27 cellular contexts compared by ENCODE assay signal in the genomic region with DNA sequence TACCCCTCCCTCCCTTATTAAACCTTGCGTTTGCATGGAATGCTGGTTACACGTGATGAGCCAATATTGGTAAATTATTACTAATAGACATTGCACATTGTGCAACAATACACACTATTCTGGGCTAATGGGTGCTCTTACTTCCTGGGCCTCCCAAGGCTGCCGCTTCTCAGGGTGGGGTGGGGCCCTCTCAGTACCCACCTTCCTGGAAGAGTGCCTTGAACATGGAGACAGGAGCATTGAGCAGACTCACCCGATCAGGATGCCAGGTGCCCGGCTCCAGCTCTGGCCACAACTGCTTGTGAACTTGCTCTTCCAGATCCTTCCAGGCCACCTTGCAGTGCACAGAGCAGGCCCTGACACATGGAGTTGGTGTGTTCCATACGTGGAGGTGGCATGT.
"Had no signal": no experiment of that assay in that cellular context is flagged by ENCODE, and none has a peak within 500 bp of the region (broad histone marks: within the 10 kb centered on the region; RNA-seq: fewer than 3 reads in every experiment).

No MANE protein-coding gene starts in this region.

- H3K27ac ChIP-seq: ascending aorta, left ventricle myocardium inferior, right lobe of liver, skin epidermis, suprapubic skin, tibial artery had no signal

- H3K9me3 ChIP-seq: mucosa of descending colon, right lobe of liver, suprapubic skin, tibial artery had no signal

- DNase-seq: activated CD4-positive, alpha-beta memory T cell treated with anti-CD3 and anti-CD28 coated beads, Interleukin-2, amount 10 ng/mL, durations not matched to agents 7 days and 5 days; activated CD4-positive, alpha-beta T cell treated with anti-CD3 and anti-CD28 coated beads for 1 hour; activated CD4-positive, alpha-beta T cell treated with anti-CD3 and anti-CD28 coated beads, Interleukin-2, amount 10 ng/mL, durations not matched to agents 7 days and 5 days; activated gamma-delta T cell; activated naive CD4-positive, alpha-beta T cell treated with anti-CD3 and anti-CD28 coated beads, Interleukin-2, amount 10 ng/mL, durations not matched to agents 7 days and 5 days; activated naive CD8-positive, alpha-beta T cell treated with anti-CD3 and anti-CD28 coated beads, Interleukin-2, amount 10 ng/mL, durations not matched to agents 7 days and 5 days; activated T-cell treated with anti-CD3 and anti-CD28 coated beads, Interleukin-2, amount 50 U/mL, for 24 hours; effector memory CD4-positive, alpha-beta T cell; glutamatergic neuron; left ventricle myocardium inferior; mesendoderm; mucosa of descending colon; right lobe of liver; stimulated activated naive B cell treated with anti-CD40 and anti-IgM and Interleukin-4, amounts not matched to agents 10 μg/mL and 1 μg/mL and 100 μg/mL, for 72 hours; T-helper 17 cell; T1000 had no signal

- H3K4me3 Mint-ChIP-seq: activated CD4-positive, alpha-beta memory T cell treated with anti-CD3 and anti-CD28 coated beads, Interleukin-2, amount 10 ng/mL, durations not matched to agents 7 days and 5 days; activated CD4-positive, alpha-beta T cell treated with anti-CD3 and anti-CD28 coated beads, Interleukin-2, amount 10 ng/mL, durations not matched to agents 7 days and 5 days; activated naive CD4-positive, alpha-beta T cell treated with anti-CD3 and anti-CD28 coated beads, Interleukin-2, amount 10 ng/mL, durations not matched to agents 7 days and 5 days; activated naive CD8-positive, alpha-beta T cell treated with anti-CD3 and anti-CD28 coated beads, Interleukin-2, amount 10 ng/mL, durations not matched to agents 7 days and 5 days; activated T-cell treated with anti-CD3 and anti-CD28 coated beads, Interleukin-2, amount 50 U/mL, for 24 hours; central memory CD8-positive, alpha-beta T cell; neural crest cell; stimulated activated naive B cell treated with anti-CD40 and anti-IgM and Interleukin-4, amounts not matched to agents 10 μg/mL and 1 μg/mL and 100 μg/mL, for 72 hours; T-helper 17 cell had no signal

- H3K4me1 Mint-ChIP-seq: activated CD4-positive, alpha-beta memory T cell treated with anti-CD3 and anti-CD28 coated beads, Interleukin-2, amount 10 ng/mL, durations not matched to agents 7 days and 5 days; activated CD4-positive, alpha-beta T cell treated with anti-CD3 and anti-CD28 coated beads, Interleukin-2, amount 10 ng/mL, durations not matched to agents 7 days and 5 days; activated naive CD4-positive, alpha-beta T cell treated with anti-CD3 and anti-CD28 coated beads, Interleukin-2, amount 10 ng/mL, durations not matched to agents 7 days and 5 days; stimulated activated naive B cell treated with anti-CD40 and anti-IgM and Interleukin-4, amounts not matched to agents 10 μg/mL and 1 μg/mL and 100 μg/mL, for 72 hours; T-helper 17 cell had no signal

- H3K4me1 ChIP-seq: ascending aorta, left ventricle myocardium inferior, right lobe of liver, suprapubic skin, tibial artery had no signal

- H3K27ac Mint-ChIP-seq: activated CD4-positive, alpha-beta memory T cell treated with anti-CD3 and anti-CD28 coated beads, Interleukin-2, amount 10 ng/mL, durations not matched to agents 7 days and 5 days; activated CD4-positive, alpha-beta T cell treated with anti-CD3 and anti-CD28 coated beads, Interleukin-2, amount 10 ng/mL, durations not matched to agents 7 days and 5 days; activated naive CD4-positive, alpha-beta T cell treated with anti-CD3 and anti-CD28 coated beads, Interleukin-2, amount 10 ng/mL, durations not matched to agents 7 days and 5 days; activated naive CD8-positive, alpha-beta T cell treated with anti-CD3 and anti-CD28 coated beads, Interleukin-2, amount 10 ng/mL, durations not matched to agents 7 days and 5 days; activated T-cell treated with anti-CD3 and anti-CD28 coated beads, Interleukin-2, amount 50 U/mL, for 24 hours; progenitor cell of endocrine pancreas; stimulated activated naive B cell treated with anti-CD40 and anti-IgM and Interleukin-4, amounts not matched to agents 10 μg/mL and 1 μg/mL and 100 μg/mL, for 72 hours; T-helper 17 cell had no signal

- H3K36me3 Mint-ChIP-seq: activated naive CD4-positive, alpha-beta T cell treated with anti-CD3 and anti-CD28 coated beads, Interleukin-2, amount 10 ng/mL, durations not matched to agents 7 days and 5 days; activated naive CD8-positive, alpha-beta T cell treated with anti-CD3 and anti-CD28 coated beads, Interleukin-2, amount 10 ng/mL, durations not matched to agents 7 days and 5 days had no signal

- H3K4me3 ChIP-seq: ascending aorta, left ventricle myocardium inferior, lung, mucosa of descending colon, right lobe of liver, skin epidermis, suprapubic skin, tibial artery had no signal

- FAIRE-seq: colon, frontal cortex, islet of Langerhans had no signal

- ATAC-seq: T-helper 17 cell had no signal

- H3K27me3 ChIP-seq: ascending aorta, right lobe of liver had no signal

- H3K36me3 ChIP-seq: ascending aorta, left ventricle myocardium inferior, right lobe of liver, suprapubic skin, tibial artery had no signal

- H3K9me3 Mint-ChIP-seq: activated CD4-positive, alpha-beta memory T cell treated with anti-CD3 and anti-CD28 coated beads, Interleukin-2, amount 10 ng/mL, durations not matched to agents 7 days and 5 days; central memory CD8-positive, alpha-beta T cell; neural crest cell had no signal
